18 cellular contexts compared by ENCODE assay signal in the genomic region with DNA sequence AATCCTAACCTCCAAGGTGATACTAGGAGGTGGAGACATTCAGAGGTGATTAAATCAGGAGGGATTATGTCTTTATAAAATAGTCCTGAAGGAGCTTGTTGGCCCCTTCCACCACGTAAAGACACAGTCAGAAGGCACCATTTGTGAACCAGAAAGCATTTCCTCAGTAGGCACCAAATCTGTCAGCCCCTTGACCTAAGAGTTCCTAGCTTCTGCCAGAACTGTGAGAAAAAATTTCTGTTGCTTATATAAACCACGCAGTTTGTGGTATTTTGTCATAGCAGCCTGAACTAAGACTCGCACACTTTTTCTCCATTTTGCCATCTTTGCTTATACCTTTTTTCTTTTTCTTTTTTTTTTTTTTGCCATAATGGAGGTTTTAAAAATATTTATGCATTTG. TPM values are rescaled to one million over a fixed set of nuclear protein-coding genes. Genes with fewer than 3 reads are reported as not detected.
DNase-seq lines count a peak whose midpoint lies in the region; ATAC-seq and TF ChIP-seq lines count a peak whose summit lies in the region.
"Had no signal": no experiment of that assay in that cellular context is flagged by ENCODE, and none has a peak within 500 bp of the region (broad histone marks: within the 10 kb centered on the region; RNA-seq: fewer than 3 reads in every experiment).

No MANE protein-coding gene starts in this region.

- intact Hi-C loops in activated B cell treated with CpG ODN at 0.5 μM for 24 hours (cut with micrococcal nuclease): no loop called here

- no peak for ATAC-seq in activated B cell treated with CpG ODN at 0.5 μM for 24 hours (ENCODE audit: low read depth)
- peak; percentile 42 for ATAC-seq in stimulated activated naive CD8-positive, alpha-beta T cell treated with anti-CD3 and anti-CD28 coated beads, Interleukin-15, Interleukin-2, amounts not matched to agents 100 U/mL and 50 U/mL, for 24 hours
- ATAC-seq: CD8-positive, alpha-beta T cell had no signal

- H3K9me3 Mint-ChIP-seq in activated B cell treated with CpG ODN at 0.5 μM for 24 hours: peaks cover 2% of the 10 kb centered on the region
- H3K9me3 Mint-ChIP-seq: CD8-positive, alpha-beta T cell had no signal

- CTCF ChIA-PET in activated B cell treated with CpG ODN at 0.5 μM for 24 hours (lab: Charles Lee): no interaction called here

- POLR2A ChIA-PET in activated B cell treated with CpG ODN at 0.5 μM for 24 hours (lab: Charles Lee): interaction anchor here (0.7 to 1.1 kb wide), 2 partner anchors 9 to 18 kb away, joined by 3 to 11 read pairs; no protein-coding TSS in a partner anchor

- peak; percentile 17 for DNase-seq in EH (ENCODE audit: low read depth)
- no peak for DNase-seq in activated B cell treated with CpG ODN at 0.5 μM for 24 hours
- DNase-seq in fibroblast of villous mesenchyme (ENCODE audit: low read depth): peak; percentile 58
- no peak for DNase-seq in stimulated activated naive CD8-positive, alpha-beta T cell treated with anti-CD3 and anti-CD28 coated beads, Interleukin-15, Interleukin-2, amounts not matched to agents 100 U/mL and 50 U/mL, for 24 hours
- DNase-seq in cerebellar cortex (ENCODE audit: low spot score): no peak
- no peak for DNase-seq in activated CD4-positive, alpha-beta T cell treated with anti-CD3 and anti-CD28 coated beads, Interleukin-2, amount 50 U/mL, for 4 hours
- no peak for DNase-seq in SKM-1 (lab: John Stamatoyannopoulos, UW; ENCODE audit: unreplicated experiment)
- DNase-seq: CD8-positive, alpha-beta T cell; GOT3; KBM-7; NCI-H1048; NCI-H1436 treated with DMSO at 0.1 percent for 48 hours; NCI-H2029 treated with DMSO at 0.1 percent for 48 hours; NCI-H2171 treated with DMSO at 0.1 percent for 48 hours; NCI-H446 treated with DMSO at 0.1 percent for 48 hours; OCI-M1; SHP77 treated with DMSO at 0.1 percent for 48 hours had no signal

- no peak overlapping the region for H3K4me3 ChIP-seq in fibroblast of villous mesenchyme (ENCODE audit: low read depth, low read length)
- H3K4me3 ChIP-seq: BLaER1 had no signal

- TF ChIP-seq CTCF in activated B cell treated with CpG ODN at 0.5 μM for 24 hours (IDR thresholded peaks at IDR 0.05) (no peak), fibroblast of villous mesenchyme (IDR thresholded peaks at IDR 0.05; ENCODE audit: insufficient read depth, low read depth, low read length) (no peak)

- H3K27me3 Mint-ChIP-seq in activated B cell treated with CpG ODN at 0.5 μM for 24 hours: no peaks in the 10 kb centered on the region

- peak overlapping the region; percentile 12 for H3K27ac Mint-ChIP-seq in activated B cell treated with CpG ODN at 0.5 μM for 24 hours
- H3K27ac Mint-ChIP-seq: CD8-positive, alpha-beta T cell had no signal

- peaks cover 30% of the 10 kb centered on the region for H3K4me1 Mint-ChIP-seq in activated B cell treated with CpG ODN at 0.5 μM for 24 hours

- H3K4me3 Mint-ChIP-seq in activated B cell treated with CpG ODN at 0.5 μM for 24 hours: no peak overlapping the region
- H3K4me3 Mint-ChIP-seq: CD8-positive, alpha-beta T cell had no signal

- peaks cover 55% of the 10 kb centered on the region for H3K36me3 Mint-ChIP-seq in activated B cell treated with CpG ODN at 0.5 μM for 24 hours (ENCODE audit: low read depth)

RNA-seq across cellular contexts. Expression of gene NARS1, which starts 18.6 kb away (rescaled TPM):
- total RNA-seq in activated B cell treated with CpG ODN at 0.5 μM for 24 hours (107 and 114 TPM in 2 replicates), fibroblast of villous mesenchyme (170 and 194 TPM in 2 replicates)

RNA-seq across cellular contexts. Expression of gene FECH, which starts 53.7 kb away (rescaled TPM):
- 9.2 and 9.3 TPM in 2 replicates for total RNA-seq in activated B cell treated with CpG ODN at 0.5 μM for 24 hours
- 27.1 and 31.1 TPM in 2 replicates for total RNA-seq in fibroblast of villous mesenchyme

Comparison
In these comparisons a context has a peak if more than half of its experiments do, and no peak if none do; other contexts are left out.
1. DNase-seq: peak in EH (single experiment) and fibroblast of villous mesenchyme (single experiment); none in activated B cell treated with CpG ODN at 0.5 μM for 24 hours (single experiment), stimulated activated naive CD8-positive, alpha-beta T cell treated with anti-CD3 and anti-CD28 coated beads, Interleukin-15, Interleukin-2, amounts not matched to agents 100 U/mL and 50 U/mL, for 24 hours (single experiment), cerebellar cortex (single experiment), activated CD4-positive, alpha-beta T cell treated with anti-CD3 and anti-CD28 coated beads, Interleukin-2, amount 50 U/mL, for 4 hours (0 of 2) and SKM-1 (single experiment).